Comparison of ENCODE assay signal across 1 cellular context in the genomic region with DNA sequence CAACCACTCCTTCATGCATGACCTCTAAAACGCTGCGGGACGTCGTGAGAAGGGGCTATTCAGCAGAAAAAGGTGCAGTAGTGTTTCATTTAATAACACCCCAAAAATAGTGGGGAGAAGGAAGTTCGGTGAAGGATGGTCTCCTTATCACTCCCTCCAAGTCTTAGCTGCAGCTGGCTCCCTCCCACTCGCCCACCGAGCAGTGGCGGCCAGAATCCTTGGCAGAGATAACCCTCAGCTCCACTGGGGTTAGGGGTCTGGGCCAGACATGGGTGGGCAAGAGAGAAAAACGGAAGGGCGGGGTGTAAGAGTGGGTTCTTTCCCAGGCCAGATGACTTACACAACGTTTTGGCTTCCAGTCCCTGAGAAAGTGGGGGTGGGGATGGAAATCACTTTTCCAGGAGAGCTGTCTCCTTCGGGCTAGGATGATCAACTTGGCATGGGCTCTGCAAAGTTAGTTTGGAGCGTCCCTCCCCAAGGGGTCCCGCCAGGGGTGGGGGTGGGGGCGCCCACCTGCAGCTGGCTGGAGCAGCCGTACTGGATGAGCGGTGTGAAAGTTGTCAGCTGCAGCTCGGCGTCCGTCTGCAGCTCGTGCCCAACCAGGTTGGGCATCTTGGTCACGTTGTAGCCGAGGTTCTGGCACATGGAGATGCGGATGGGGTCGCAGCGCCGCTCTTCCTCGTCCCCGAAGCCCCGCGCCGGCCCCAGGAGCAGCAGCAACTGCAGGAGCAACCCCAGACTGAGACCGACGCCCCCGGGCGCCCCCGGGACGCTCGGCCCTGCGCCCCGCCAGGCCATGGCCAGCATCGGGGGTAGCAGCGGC.
A peak's percentile ranks its signal among the peaks of the same experiment; 100 is the strongest.
TF ChIP-seq lines count a peak whose summit lies in the region.

No MANE protein-coding gene starts in this region.

TF ChIP-seq in K562, 482 proteins besides CTCF, POLR2A, EP300 and RAD21 (continued from another document and continues in another):
- TF ChIP-seq, protein P1, sequence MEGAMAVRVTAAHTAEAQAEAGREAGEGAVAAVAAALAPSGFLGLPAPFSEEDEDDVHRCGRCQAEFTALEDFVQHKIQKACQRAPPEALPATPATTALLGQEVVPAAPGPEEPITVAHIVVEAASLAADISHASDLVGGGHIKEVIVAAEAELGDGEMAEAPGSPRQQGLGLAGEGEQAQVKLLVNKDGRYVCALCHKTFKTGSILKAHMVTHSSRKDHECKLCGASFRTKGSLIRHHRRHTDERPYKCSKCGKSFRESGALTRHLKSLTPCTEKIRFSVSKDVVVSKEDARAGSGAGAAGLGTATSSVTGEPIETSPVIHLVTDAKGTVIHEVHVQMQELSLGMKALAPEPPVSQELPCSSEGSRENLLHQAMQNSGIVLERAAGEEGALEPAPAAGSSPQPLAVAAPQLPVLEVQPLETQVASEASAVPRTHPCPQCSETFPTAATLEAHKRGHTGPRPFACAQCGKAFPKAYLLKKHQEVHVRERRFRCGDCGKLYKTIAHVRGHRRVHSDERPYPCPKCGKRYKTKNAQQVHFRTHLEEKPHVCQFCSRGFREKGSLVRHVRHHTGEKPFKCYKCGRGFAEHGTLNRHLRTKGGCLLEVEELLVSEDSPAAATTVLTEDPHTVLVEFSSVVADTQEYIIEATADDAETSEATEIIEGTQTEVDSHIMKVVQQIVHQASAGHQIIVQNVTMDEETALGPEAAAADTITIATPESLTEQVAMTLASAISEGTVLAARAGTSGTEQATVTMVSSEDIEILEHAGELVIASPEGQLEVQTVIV (CRISPR knock-in tag; IDR thresholded peaks at IDR 0.05; ENCODE audit: borderline replicate concordance): no peak
- TF ChIP-seq RUNX1 (IDR thresholded peaks at IDR 0.05; ENCODE audit: low read depth) (no peak), FOSL1 (tag; conservative IDR thresholded peaks at IDR 0.05) (no peak), ZC3H11A (IDR thresholded peaks at IDR 0.05; ENCODE audit: low read depth, low read length) (no peak), CCAR2 (IDR thresholded peaks at IDR 0.05; ENCODE audit: low read depth, low read length) (no peak), TAL1 (IDR thresholded peaks at IDR 0.05) (peak; percentile 6; the same call in 1 of the 2 replicates), ZBTB7A (IDR thresholded peaks at IDR 0.05; ENCODE audit: borderline replicate concordance, control insufficient read depth, low read depth, low read length) (peak; percentile 63; the same call in 1 of the 2 replicates), SRSF3 (IDR thresholded peaks at IDR 0.05; ENCODE audit: insufficient read depth, low read length) (no peak), SFPQ (IDR thresholded peaks at IDR 0.05; ENCODE audit: low read depth, low read length) (no peak), TFAM (CRISPR knock-in tag; conservative IDR thresholded peaks at IDR 0.05) (no peak), E2F6 (IDR thresholded peaks at IDR 0.05; ENCODE audit: borderline replicate concordance in 1 of 2, extremely low read depth in 1 of 2, insufficient read depth in 1 of 2, insufficient read length in 1 of 2, low read depth in 1 of 2, low read length in 1 of 2, poor library complexity in 1 of 2, severe bottlenecking in 1 of 2) (peak in 1 of 2 experiments; percentile 79), HNRNPL (IDR thresholded peaks at IDR 0.05; ENCODE audit: low read depth, low read length) (no peak), TARDBP (IDR thresholded peaks at IDR 0.05) (no peak), ZNF24 (IDR thresholded peaks at IDR 0.05) (no peak), HDAC2 (IDR thresholded peaks at IDR 0.05) (no peak), CHCHD3 (CRISPR knock-in tag; IDR thresholded peaks at IDR 0.05) (no peak), ZNF707 (CRISPR knock-in tag; conservative IDR thresholded peaks at IDR 0.05) (no peak), ZNF140 (CRISPR knock-in tag; IDR thresholded peaks at IDR 0.05) (no peak), CBX1 (IDR thresholded peaks at IDR 0.05; ENCODE audit: low read depth) (no peak), ATF2 (CRISPR knock-in tag; IDR thresholded peaks at IDR 0.05) (no peak), FOXK2 (conservative IDR thresholded peaks at IDR 0.05 in 1 of 2, IDR thresholded peaks at IDR 0.05 in 1 of 2; ENCODE audit: low read depth in 2 of 2) (no peak), ZNF76 (CRISPR knock-in tag; IDR thresholded peaks at IDR 0.05; ENCODE audit: borderline replicate concordance) (no peak), ELF4 (CRISPR knock-in tag; IDR thresholded peaks at IDR 0.05) (no peak), XRCC4 (IDR thresholded peaks at IDR 0.05; ENCODE audit: extremely low read depth, insufficient read depth, insufficient read length) (no peak), ZNF583 (CRISPR knock-in tag; IDR thresholded peaks at IDR 0.05) (no peak), MBD2 (IDR thresholded peaks at IDR 0.05; ENCODE audit: borderline replicate concordance, low read depth) (no peak), GTF3C2 (IDR thresholded peaks at IDR 0.05; ENCODE audit: borderline replicate concordance, extremely low read depth, insufficient read length) (no peak), PHB2 (IDR thresholded peaks at IDR 0.05; ENCODE audit: low read depth) (no peak), SNRNP70 (optimal IDR thresholded peaks at IDR 0.05; ENCODE audit: low read depth, low read length) (no peak), HINFP (tag; conservative IDR thresholded peaks at IDR 0.05; ENCODE audit: low read depth) (no peak), BDP1 (IDR thresholded peaks at IDR 0.05; ENCODE audit: insufficient read depth, insufficient read length) (no peak), TSHZ1 (CRISPR knock-in tag; IDR thresholded peaks at IDR 0.05) (no peak), ZNF263 (CRISPR knock-in tag; IDR thresholded peaks at IDR 0.05; ENCODE audit: borderline replicate concordance) (0 out of 2 replicates have a peak, but pooled peaks have one; percentile 36), RBM22 (IDR thresholded peaks at IDR 0.05; ENCODE audit: low read depth, low read length, poor library complexity, severe bottlenecking) (no peak), ZNF134 (CRISPR knock-in tag; conservative IDR thresholded peaks at IDR 0.05) (no peak), ZNF197 (CRISPR knock-in tag; IDR thresholded peaks at IDR 0.05; ENCODE audit: low read depth) (no peak), ZNF57 (CRISPR knock-in tag; IDR thresholded peaks at IDR 0.05) (no peak), CLOCK (CRISPR knock-in tag; IDR thresholded peaks at IDR 0.05; ENCODE audit: borderline replicate concordance) (no peak), ZNF551 (CRISPR knock-in tag; IDR thresholded peaks at IDR 0.05) (no peak), PTTG1 (tag; IDR thresholded peaks at IDR 0.05; ENCODE audit: low read depth) (no peak)
- TF ChIP-seq, protein P2, sequence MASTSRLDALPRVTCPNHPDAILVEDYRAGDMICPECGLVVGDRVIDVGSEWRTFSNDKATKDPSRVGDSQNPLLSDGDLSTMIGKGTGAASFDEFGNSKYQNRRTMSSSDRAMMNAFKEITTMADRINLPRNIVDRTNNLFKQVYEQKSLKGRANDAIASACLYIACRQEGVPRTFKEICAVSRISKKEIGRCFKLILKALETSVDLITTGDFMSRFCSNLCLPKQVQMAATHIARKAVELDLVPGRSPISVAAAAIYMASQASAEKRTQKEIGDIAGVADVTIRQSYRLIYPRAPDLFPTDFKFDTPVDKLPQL (IDR thresholded peaks at IDR 0.05; ENCODE audit: extremely low read depth, insufficient read length): no peak
